Comparison of ENCODE assay signal across 25 cellular contexts in the genomic region with DNA sequence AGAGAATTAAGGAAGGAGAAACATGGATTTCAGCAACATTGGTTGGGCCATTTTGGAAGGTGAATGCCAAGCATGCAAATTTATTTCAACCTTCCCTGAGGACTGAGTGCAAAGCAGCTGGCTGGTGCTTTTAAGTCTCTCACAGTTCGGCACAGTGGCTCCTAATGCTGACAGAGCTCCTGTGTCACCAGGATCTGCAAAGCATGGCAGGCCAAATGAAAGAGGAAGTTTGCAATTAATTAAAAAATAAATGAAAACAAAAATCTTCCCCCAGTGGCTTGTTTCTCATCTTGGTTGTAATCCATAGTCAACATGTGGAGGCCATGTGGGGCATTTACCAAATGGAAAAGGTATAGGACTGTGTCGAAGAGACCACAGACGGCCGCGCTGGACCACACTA.
A peak's percentile ranks its signal among the peaks of the same experiment; 100 is the strongest.
DNase-seq lines count a peak whose midpoint lies in the region; ATAC-seq and TF ChIP-seq lines count a peak whose summit lies in the region.
"Had no signal": no experiment of that assay in that cellular context is flagged by ENCODE, and none has a peak within 500 bp of the region (broad histone marks: within the 10 kb centered on the region; RNA-seq: fewer than 3 reads in every experiment).

No MANE protein-coding gene starts in this region.

- H2AFZ ChIP-seq in GM23338 = peak overlapping the region; percentile 80
- H2AFZ ChIP-seq in SK-N-SH (ENCODE audit: low read depth) = no peak overlapping the region
- H2AFZ ChIP-seq: PC-9 had no signal

- H3K4me1 Mint-ChIP-seq in GM23338 = peaks cover 12% of the 10 kb centered on the region
- H3K4me1 Mint-ChIP-seq in glutamatergic neuron (ENCODE audit: low read depth, unreplicated experiment) = peaks cover 23% of the 10 kb centered on the region
- no peaks in the 10 kb centered on the region for H3K4me1 Mint-ChIP-seq in natural killer cell treated with Interleukin-12 subunit alpha and Interleukin-12 subunit beta and Interleukin-15 and Interleukin-18, amount 100 ng/mL, for 72 hours (ENCODE audit: low read depth in 2 of 2)
- H3K4me1 Mint-ChIP-seq: B cell had no signal

- CTCF ChIA-PET in SK-N-SH (lab: Yijun Ruan, JAX) = interaction anchor here (0.9 to 3.7 kb wide), 6 partner anchors 9 to 206 kb away, joined by 3 to 13 read pairs (median 4); no protein-coding TSS in a partner anchor

- no peaks in the 10 kb centered on the region for H3K27me3 ChIP-seq in GM23338 (ENCODE audit: insufficient read depth)
- H3K27me3 ChIP-seq in SK-N-SH (ENCODE audit: insufficient read depth) = no peaks in the 10 kb centered on the region
- H3K27me3 ChIP-seq in adrenal gland = no peaks in the 10 kb centered on the region

- H3K27me3 Mint-ChIP-seq in GM23338 (ENCODE audit: insufficient read depth, low read depth, poor library complexity) = no peaks in the 10 kb centered on the region
- H3K27me3 Mint-ChIP-seq in glutamatergic neuron (ENCODE audit: unreplicated experiment) = peaks cover 3% of the 10 kb centered on the region
- peaks cover 4 to 11% of the 10 kb centered on the region in 2 donors for H3K27me3 Mint-ChIP-seq in natural killer cell treated with Interleukin-12 subunit alpha and Interleukin-12 subunit beta and Interleukin-15 and Interleukin-18, amount 100 ng/mL, for 72 hours

- H3K79me2 ChIP-seq in GM23338 (replicated peaks; ENCODE audit: insufficient read depth) (no peaks in the 10 kb centered on the region), SK-N-SH (ENCODE audit: insufficient read depth) (no peaks in the 10 kb centered on the region)

- no peaks in the 10 kb centered on the region for H3K9me3 ChIP-seq in SK-N-SH
- H3K9me3 ChIP-seq in adrenal gland (replicated peaks in 1 of 3) = no peaks in the 10 kb centered on the region
- H3K9me3 ChIP-seq: SJSA1 had no signal

- ATAC-seq in GM23338 = peak; percentile 55
- ATAC-seq in natural killer cell treated with Interleukin-12 subunit alpha and Interleukin-12 subunit beta and Interleukin-15 and Interleukin-18, amount 100 ng/mL, for 72 hours = no peak
- ATAC-seq: CD8-positive, alpha-beta T cell had no signal

- intact Hi-C loops in adrenal gland (cut with DNase I) = no loop called here

- H3K4me1 ChIP-seq in GM23338 (ENCODE audit: insufficient read depth) (peaks cover 10% of the 10 kb centered on the region), SK-N-SH (ENCODE audit: control insufficient read depth in 1 of 2, insufficient read depth in 2 of 2, low read depth in 1 of 2, low read length in 1 of 2) (peaks cover 0 to 13% of the 10 kb centered on the region in 2 experiments; a peak in 2 of 4 replicates), adrenal gland (replicated peaks in 1 of 2) (no peaks in the 10 kb centered on the region)
- H3K4me1 ChIP-seq: Caco-2, SJSA1 had no signal

- DNase-seq in AG10803 (ENCODE audit: low read depth) = peak; percentile 37
- DNase-seq in GM23338 (ENCODE audit: low spot score) = no peak
- DNase-seq in SK-N-SH = peak; percentile 17
- no peak for DNase-seq in glutamatergic neuron
- no peak for DNase-seq in natural killer cell treated with Interleukin-12 subunit alpha and Interleukin-12 subunit beta and Interleukin-15 and Interleukin-18, amount 100 ng/mL, for 72 hours (ENCODE audit: low spot score)
- no peak for DNase-seq in adrenal gland
- DNase-seq in middle frontal gyrus (ENCODE audit: extremely low spot score, low spot score) = no peak
- DNase-seq: Caco-2; CD8-positive, alpha-beta T cell; DMS153; DND-41; H7; Kasumi-1; NCI-H1092 treated with DMSO at 0.1 percent for 48 hours; NCI-H1436; NCI-H187; NCI-H2107; NCI-H446 treated with DMSO at 0.1 percent for 48 hours; PC-9; Right ventricle myocardium superior; T-helper 1 cell had no signal

- TF ChIP-seq RAD21 in SK-N-SH (IDR thresholded peaks at IDR 0.05; ENCODE audit: low read length) = no peak; the same call in 1 of the 2 replicates

- H3K9me3 Mint-ChIP-seq in GM23338 (no peaks in the 10 kb centered on the region), glutamatergic neuron (ENCODE audit: unreplicated experiment) (no peaks in the 10 kb centered on the region)
- H3K9me3 Mint-ChIP-seq in natural killer cell treated with Interleukin-12 subunit alpha and Interleukin-12 subunit beta and Interleukin-15 and Interleukin-18, amount 100 ng/mL, for 72 hours = no peaks in the 10 kb centered on the region
- H3K9me3 Mint-ChIP-seq: CD8-positive, alpha-beta T cell had no signal

- H3K4me3 Mint-ChIP-seq in GM23338 (no peak overlapping the region), glutamatergic neuron (ENCODE audit: unreplicated experiment) (peak overlapping the region; percentile 66)
- no peak overlapping the region for H3K4me3 Mint-ChIP-seq in natural killer cell treated with Interleukin-12 subunit alpha and Interleukin-12 subunit beta and Interleukin-15 and Interleukin-18, amount 100 ng/mL, for 72 hours
- H3K4me3 Mint-ChIP-seq: B cell; CD8-positive, alpha-beta T cell had no signal

- no peaks in the 10 kb centered on the region for H3K9me2 ChIP-seq in GM23338 (ENCODE audit: insufficient read depth)
- H3K9me2 ChIP-seq in SK-N-SH = no peaks in the 10 kb centered on the region; the same call in 1 of the 2 replicates

- WGBS in SK-N-SH (ENCODE audit: low lambda C conversion rate) = 75% methylated on average over 5 of the region's 5 CpGs
- WGBS in adrenal gland, 4 donors = 85 to 94% (median 88%) methylated on average over 5 of the region's 5 CpGs

- no peak overlapping the region for H3K9ac ChIP-seq in SK-N-SH

- POLR2A ChIA-PET in SK-N-SH (lab: Yijun Ruan, JAX) = no interaction called here

- no peak overlapping the region for H3K4me2 ChIP-seq in GM23338
- no peak overlapping the region for H3K4me2 ChIP-seq in SK-N-SH
- H3K4me2 ChIP-seq: PC-9 had no signal

- H3K27ac ChIP-seq in GM23338 (ENCODE audit: low read depth) (no peak overlapping the region), SK-N-SH (ENCODE audit: low read depth in 2 of 2, low read length in 1 of 2) (no peak overlapping the region), adrenal gland (no peak overlapping the region)
- H3K27ac ChIP-seq: C4-2B, PC-9, SJSA1 had no signal

- H3K36me3 Mint-ChIP-seq in GM23338 (ENCODE audit: low read depth) = no peaks in the 10 kb centered on the region
- H3K36me3 Mint-ChIP-seq in glutamatergic neuron (ENCODE audit: unreplicated experiment) = no peaks in the 10 kb centered on the region
- H3K36me3 Mint-ChIP-seq in natural killer cell treated with Interleukin-12 subunit alpha and Interleukin-12 subunit beta and Interleukin-15 and Interleukin-18, amount 100 ng/mL, for 72 hours = no peaks in the 10 kb centered on the region
- H3K36me3 Mint-ChIP-seq: CD8-positive, alpha-beta T cell had no signal

- H4K20me1 ChIP-seq in GM23338 (replicated peaks; ENCODE audit: insufficient read depth) (no peaks in the 10 kb centered on the region), SK-N-SH (ENCODE audit: insufficient read depth) (no peaks in the 10 kb centered on the region)

- TF ChIP-seq POLR2A in adrenal gland (IDR thresholded peaks at IDR 0.05) = no peak

- H3K36me3 ChIP-seq in GM23338 (ENCODE audit: insufficient read depth) = no peaks in the 10 kb centered on the region
- peaks cover 0 to 2% of the 10 kb centered on the region in 2 experiments for H3K36me3 ChIP-seq in SK-N-SH (replicated peaks in 1 of 2; ENCODE audit: control insufficient read depth in 1 of 2, insufficient read depth in 2 of 2, low read length in 1 of 2)
- H3K36me3 ChIP-seq in adrenal gland (replicated peaks in 1 of 2) = no peaks in the 10 kb centered on the region
- H3K36me3 ChIP-seq: SJSA1 had no signal

- H3F3A ChIP-seq in GM23338 (replicated peaks; ENCODE audit: low read depth) (no peaks in the 10 kb centered on the region), SK-N-SH (replicated peaks; ENCODE audit: insufficient read depth) (no peaks in the 10 kb centered on the region)

- TF ChIP-seq EP300 in SK-N-SH (IDR thresholded peaks at IDR 0.05; ENCODE audit: borderline replicate concordance in 1 of 2, low read depth in 1 of 2, low read length in 1 of 2) = peak in 1 of 2 experiments; percentile 85; a peak in 1 of 4 replicates

- H3K4me3 ChIP-seq in AG10803 (ENCODE audit: low read length) = no peak overlapping the region
- H3K4me3 ChIP-seq in GM23338 = no peak overlapping the region
- no peak overlapping the region for H3K4me3 ChIP-seq in SK-N-SH (ENCODE audit: low read depth in 2 of 2, low read length in 1 of 2)
- H3K4me3 ChIP-seq in adrenal gland = no peak overlapping the region
- H3K4me3 ChIP-seq: K562, PC-9, SJSA1 had no signal

- TF ChIP-seq CTCF in AG10803 (conservative IDR thresholded peaks at IDR 0.05; ENCODE audit: low read length) (no peak), GM23338 (conservative IDR thresholded peaks at IDR 0.05; ENCODE audit: low read depth in 2 of 2) (no peak), SK-N-SH (IDR thresholded peaks at IDR 0.05) (no peak), glutamatergic neuron (IDR thresholded peaks at IDR 0.05; ENCODE audit: partially characterized antibody, unreplicated experiment) (no peak), adrenal gland (IDR thresholded peaks at IDR 0.05) (no peak)

- H3K27ac Mint-ChIP-seq in GM23338 (no peak overlapping the region), glutamatergic neuron (ENCODE audit: unreplicated experiment) (peak overlapping the region; percentile 96)
- no peak overlapping the region for H3K27ac Mint-ChIP-seq in natural killer cell treated with Interleukin-12 subunit alpha and Interleukin-12 subunit beta and Interleukin-15 and Interleukin-18, amount 100 ng/mL, for 72 hours
- H3K27ac Mint-ChIP-seq: B cell; CD8-positive, alpha-beta T cell had no signal

TF ChIP-seq in GM23338, 12 proteins besides CTCF, POLR2A, EP300 and RAD21 (continues in another document):
- no peak for TF ChIP-seq EZH2phosphoT487 (IDR thresholded peaks at IDR 0.05; ENCODE audit: unreplicated experiment)
- no peak for TF ChIP-seq POLR2AphosphoS5 (IDR thresholded peaks at IDR 0.05; ENCODE audit: low read depth)
- TF ChIP-seq EZH2 (IDR thresholded peaks at IDR 0.05; ENCODE audit: low read depth, unreplicated experiment) = no peak

TF ChIP-seq in SK-N-SH, 30 proteins besides CTCF, POLR2A, EP300 and RAD21 (continues in another document):
- TF ChIP-seq TCF12 (IDR thresholded peaks at IDR 0.05) (0 out of 2 replicates have a peak, but pooled peaks have one; percentile 6), CHD2 (IDR thresholded peaks at IDR 0.05; ENCODE audit: low read length, partially characterized antibody) (peak; percentile 66), RCOR1 (IDR thresholded peaks at IDR 0.05; ENCODE audit: low read length) (peak; percentile 91; the same call in 1 of the 2 replicates), TAF1 (IDR thresholded peaks at IDR 0.05; ENCODE audit: borderline replicate concordance, low read depth, low read length) (no peak), GABPA (IDR thresholded peaks at IDR 0.05; ENCODE audit: low read depth) (no peak), POLR2AphosphoS5 (IDR thresholded peaks at IDR 0.05; ENCODE audit: low read depth, low read length) (0 out of 2 replicates have a peak, but pooled peaks have one; percentile 24), MXI1 (IDR thresholded peaks at IDR 0.05; ENCODE audit: low read depth, low read length) (peak; percentile 90)

Comparison
In these comparisons a context has a peak if more than half of its experiments do, and no peak if none do; other contexts are left out.
1. DNase-seq: peak in AG10803 (single experiment) and SK-N-SH (single experiment); none in GM23338 (single experiment), glutamatergic neuron (single experiment), natural killer cell treated with Interleukin-12 subunit alpha and Interleukin-12 subunit beta and Interleukin-15 and Interleukin-18, amount 100 ng/mL, for 72 hours (single experiment), adrenal gland (0 of 7) and middle frontal gyrus (single experiment).